ENCODE assay signal across 1 cellular context in the genomic region with DNA sequence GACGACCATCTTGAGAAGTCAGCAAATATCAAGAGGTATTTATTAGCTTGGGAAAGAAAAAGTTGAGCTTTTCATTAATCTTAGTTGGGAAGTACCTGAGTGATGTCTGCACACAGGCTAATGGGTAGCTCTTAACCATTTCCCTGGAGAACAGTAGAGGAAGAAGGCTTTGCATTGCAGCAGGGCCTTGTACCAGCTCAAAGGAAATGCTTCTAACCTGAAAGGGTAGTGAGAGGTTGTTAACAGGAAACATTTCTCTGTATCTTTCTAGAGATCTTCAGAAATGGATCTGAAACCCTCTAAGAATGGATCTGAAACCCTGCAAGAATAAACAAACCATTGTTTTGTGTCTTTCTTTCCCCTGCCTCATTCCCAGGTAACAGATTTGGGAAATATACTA.
TF ChIP-seq lines count a peak whose summit lies in the region.

No MANE protein-coding gene starts in this region.

TF ChIP-seq in H1, 55 proteins besides CTCF, POLR2A, EP300 and RAD21:
- TF ChIP-seq TBP (IDR thresholded peaks at IDR 0.05; ENCODE audit: low read depth, low read length) (no peak), SIN3A (conservative IDR thresholded peaks at IDR 0.05 in 1 of 2, IDR thresholded peaks at IDR 0.05 in 1 of 2; ENCODE audit: low read depth in 1 of 2, low read length in 2 of 2) (no peak), RFX5 (IDR thresholded peaks at IDR 0.05; ENCODE audit: borderline replicate concordance, low read depth, low read length) (no peak), SP1 (IDR thresholded peaks at IDR 0.05; ENCODE audit: low read depth, low read length) (no peak), CBX5 (IDR thresholded peaks at IDR 0.05; ENCODE audit: low read depth, low read length) (no peak), HDAC6 (IDR thresholded peaks at IDR 0.05; ENCODE audit: low read depth, low read length) (no peak), YY1 (IDR thresholded peaks at IDR 0.05; ENCODE audit: low read depth, low read length) (no peak), GABPA (IDR thresholded peaks at IDR 0.05; ENCODE audit: borderline replicate concordance, insufficient read depth, low read length) (no peak), CTBP2 (IDR thresholded peaks at IDR 0.05; ENCODE audit: borderline replicate concordance, insufficient read depth, insufficient read length, low read length) (no peak), TCF12 (IDR thresholded peaks at IDR 0.05; ENCODE audit: low read depth, low read length) (no peak), HDAC2 (IDR thresholded peaks at IDR 0.05; ENCODE audit: borderline replicate concordance in 1 of 2, low read depth in 2 of 2, low read length in 2 of 2) (no peak), TEAD4 (IDR thresholded peaks at IDR 0.05; ENCODE audit: low read depth, low read length) (no peak)
- TF ChIP-seq, protein P1, sequence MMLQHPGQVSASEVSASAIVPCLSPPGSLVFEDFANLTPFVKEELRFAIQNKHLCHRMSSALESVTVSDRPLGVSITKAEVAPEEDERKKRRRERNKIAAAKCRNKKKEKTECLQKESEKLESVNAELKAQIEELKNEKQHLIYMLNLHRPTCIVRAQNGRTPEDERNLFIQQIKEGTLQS (IDR thresholded peaks at IDR 0.05; ENCODE audit: insufficient read depth, low read depth, low read length) = no peak
- TF ChIP-seq, protein P2, sequence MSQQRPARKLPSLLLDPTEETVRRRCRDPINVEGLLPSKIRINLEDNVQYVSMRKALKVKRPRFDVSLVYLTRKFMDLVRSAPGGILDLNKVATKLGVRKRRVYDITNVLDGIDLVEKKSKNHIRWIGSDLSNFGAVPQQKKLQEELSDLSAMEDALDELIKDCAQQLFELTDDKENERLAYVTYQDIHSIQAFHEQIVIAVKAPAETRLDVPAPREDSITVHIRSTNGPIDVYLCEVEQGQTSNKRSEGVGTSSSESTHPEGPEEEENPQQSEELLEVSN (IDR thresholded peaks at IDR 0.05) = no peak
- TF ChIP-seq, protein P3, sequence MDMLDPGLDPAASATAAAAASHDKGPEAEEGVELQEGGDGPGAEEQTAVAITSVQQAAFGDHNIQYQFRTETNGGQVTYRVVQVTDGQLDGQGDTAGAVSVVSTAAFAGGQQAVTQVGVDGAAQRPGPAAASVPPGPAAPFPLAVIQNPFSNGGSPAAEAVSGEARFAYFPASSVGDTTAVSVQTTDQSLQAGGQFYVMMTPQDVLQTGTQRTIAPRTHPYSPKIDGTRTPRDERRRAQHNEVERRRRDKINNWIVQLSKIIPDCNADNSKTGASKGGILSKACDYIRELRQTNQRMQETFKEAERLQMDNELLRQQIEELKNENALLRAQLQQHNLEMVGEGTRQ (IDR thresholded peaks at IDR 0.05; ENCODE audit: low read length) = no peak
